ENCODE assay signal across 13 cellular contexts in genomic region chr12:108237272-108237671, GRCh38.
DNase-seq lines count a peak whose midpoint lies in the region; ATAC-seq and TF ChIP-seq lines count a peak whose summit lies in the region.
"Had no signal": no experiment of that assay in that cellular context is flagged by ENCODE, and none has a peak within 500 bp of the region (broad histone marks: within the 10 kb centered on the region; RNA-seq: fewer than 3 reads in every experiment).

No MANE protein-coding gene starts in this region.

- H3K27ac ChIP-seq in C4-2B = no peak overlapping the region
- no peak overlapping the region for H3K27ac ChIP-seq in H9 (ENCODE audit: insufficient read length, low read depth, low read length)
- H3K27ac ChIP-seq in gastroesophageal sphincter = no peak overlapping the region
- no peak overlapping the region for H3K27ac ChIP-seq in neuronal stem cell (replicated peaks; ENCODE audit: low read length)
- H3K27ac ChIP-seq: tibial artery had no signal

- H3K79me2 ChIP-seq in H9 (ENCODE audit: insufficient read depth, low read length) = no peaks in the 10 kb centered on the region

- H3K4me3 ChIP-seq in gastroesophageal sphincter (no peak overlapping the region), neuronal stem cell (ENCODE audit: low read length in 2 of 2) (no peak overlapping the region)
- H3K4me3 ChIP-seq: tibial artery had no signal

- H3K9me3 Mint-ChIP-seq in H9 = peaks cover 11 to 12% of the 10 kb centered on the region in 2 experiments; a peak in 4 of 5 replicates
- no peaks in the 10 kb centered on the region for H3K9me3 Mint-ChIP-seq in activated T-helper 17 cell treated with anti-CD3 and anti-CD28 coated beads, Interleukin-2, amount 50 U/mL, for 72 hours

- H3K27me3 Mint-ChIP-seq in H9 (ENCODE audit: low read depth) = no peaks in the 10 kb centered on the region; the same call in 1 of the 2 replicates
- peaks cover 18% of the 10 kb centered on the region for H3K27me3 Mint-ChIP-seq in activated T-helper 17 cell treated with anti-CD3 and anti-CD28 coated beads, Interleukin-2, amount 50 U/mL, for 72 hours

- H3K27me3 ChIP-seq in H9 (ENCODE audit: insufficient read depth, low read length) = no peaks in the 10 kb centered on the region; the same call in 1 of the 2 replicates
- H3K27me3 ChIP-seq in gastroesophageal sphincter = no peaks in the 10 kb centered on the region
- H3K27me3 ChIP-seq in neuronal stem cell (ENCODE audit: control insufficient read depth in 3 of 3, insufficient read depth in 3 of 3, low read depth in 1 of 3, low read length in 3 of 3) = peaks cover 0 to 4% (median 0%) of the 10 kb centered on the region in 3 experiments

- H2AK5ac ChIP-seq in H9 (ENCODE audit: insufficient read length, low read length) (no peak overlapping the region), neuronal stem cell (ENCODE audit: low read depth, low read length) (no peak overlapping the region)

- no peak for TF ChIP-seq POLR2A in gastroesophageal sphincter (IDR thresholded peaks at IDR 0.05)

- no peak overlapping the region for H3T11ph ChIP-seq in H9 (ENCODE audit: low read length)

- no peak overlapping the region for H3K9ac ChIP-seq in H9 (ENCODE audit: extremely low read depth, insufficient read length, low read length)
- H3K9ac ChIP-seq in neuronal stem cell (ENCODE audit: low read depth, low read length, poor library complexity) = no peak overlapping the region

- H2BK12ac ChIP-seq in H9 (ENCODE audit: insufficient read length, low read depth, low read length) = no peak overlapping the region
- no peak overlapping the region for H2BK12ac ChIP-seq in neuronal stem cell (ENCODE audit: low read length)

- H2BK5ac ChIP-seq in H9 (ENCODE audit: insufficient read length, low read length) (no peak overlapping the region), neuronal stem cell (ENCODE audit: low read length) (no peak overlapping the region)

- no CpG with 5 or more reads among the region's 3 CpGs for WGBS in H9 (ENCODE audit: extremely low coverage, insufficient read length, low lambda C conversion rate)
- WGBS in gastroesophageal sphincter (ENCODE audit: low coverage in 1 of 2), 2 donors = 80% methylated on average over 3 of the region's 3 CpGs; no CpG with 5 or more reads in 1 of the 2 donors
- no CpG with 5 or more reads among the region's 3 CpGs for WGBS in neuronal stem cell (ENCODE audit: extremely low coverage in 2 of 2, insufficient read length in 2 of 2, insufficient replicate concordance in 1 of 2), 2 donors

- ATAC-seq in gastroesophageal sphincter = no peak
- no peak for ATAC-seq in omental fat pad (ENCODE audit: low FRiP score)
- ATAC-seq in GM21360 (IDR thresholded peaks at IDR 0.05; ENCODE audit: unreplicated experiment) = no peak
- no peak for ATAC-seq in activated T-helper 17 cell treated with anti-CD3 and anti-CD28 coated beads, Interleukin-2, amount 50 U/mL, for 72 hours (replicated peaks)

- no peak overlapping the region for H3K4me3 Mint-ChIP-seq in H9
- no peak overlapping the region for H3K4me3 Mint-ChIP-seq in activated T-helper 17 cell treated with anti-CD3 and anti-CD28 coated beads, Interleukin-2, amount 50 U/mL, for 72 hours
- H3K4me3 Mint-ChIP-seq: CD4-positive, CD25-positive, alpha-beta regulatory T cell had no signal

- H2BK15ac ChIP-seq in H9 (ENCODE audit: low read depth, low read length) (no peak overlapping the region), neuronal stem cell (ENCODE audit: low read length) (no peak overlapping the region)

- TF ChIP-seq EP300 in gastroesophageal sphincter (IDR thresholded peaks at IDR 0.05) = no peak

- H3K4ac ChIP-seq in H9 (ENCODE audit: low read depth, low read length) = no peak overlapping the region
- no peak overlapping the region for H3K4ac ChIP-seq in neuronal stem cell (ENCODE audit: low read length)

- H3K4me2 ChIP-seq in H9 (ENCODE audit: insufficient read depth, insufficient read length, low read length) (no peak overlapping the region), neuronal stem cell (ENCODE audit: insufficient read depth, low read length, poor library complexity, severe bottlenecking) (no peak overlapping the region)

- TF ChIP-seq CTCF in C4-2B (conservative IDR thresholded peaks at IDR 0.05) (peak; percentile 59), H9 (conservative IDR thresholded peaks at IDR 0.05) (peak; percentile 71), gastroesophageal sphincter (IDR thresholded peaks at IDR 0.05) (peak in 3 of 4 experiments; percentile 17 to 31 (median 23)), omental fat pad (IDR thresholded peaks at IDR 0.05) (no peak)

- H3K18ac ChIP-seq in H9 (ENCODE audit: insufficient read length, low read depth, low read length) (no peak overlapping the region), neuronal stem cell (ENCODE audit: low read length) (no peak overlapping the region)

- no peaks in the 10 kb centered on the region for H4K20me1 ChIP-seq in H9 (ENCODE audit: control insufficient read depth, insufficient read depth, insufficient read length)

- H3K79me1 ChIP-seq in H9 (ENCODE audit: insufficient read depth, low read depth, low read length, poor library complexity, severe bottlenecking) (no peaks in the 10 kb centered on the region), neuronal stem cell (ENCODE audit: low read depth, low read length) (no peaks in the 10 kb centered on the region)

- no peak overlapping the region for H4K5ac ChIP-seq in H9 (ENCODE audit: insufficient read length, low read depth, low read length)

- H2AFZ ChIP-seq in H9 (ENCODE audit: low read length) (no peak overlapping the region), neuronal stem cell (ENCODE audit: low read length) (no peak overlapping the region)

- H3K4me1 ChIP-seq in H9 (ENCODE audit: insufficient read depth, low read length) = peaks cover 3% of the 10 kb centered on the region; the same call in 1 of the 2 replicates
- no peaks in the 10 kb centered on the region for H3K4me1 ChIP-seq in gastroesophageal sphincter
- peaks cover 7 to 22% of the 10 kb centered on the region in 2 donors for H3K4me1 ChIP-seq in neuronal stem cell (ENCODE audit: control insufficient read depth in 2 of 2, insufficient read depth in 1 of 2, low read depth in 1 of 2, low read length in 2 of 2)

- DNase-seq in H9 (peak; percentile 53), RPMI8226 (peak; percentile 14), omental fat pad (ENCODE audit: low spot score) (no peak), neuronal stem cell (ENCODE audit: low spot score) (no peak)
- DNase-seq: activated CD4-positive, alpha-beta T cell treated with anti-CD3 and anti-CD28 coated beads, Interleukin-2, amount 50 U/mL, for 4 hours; activated naive CD4-positive, alpha-beta T cell treated with Interleukin-2 at 50 U/mL for 16 hours; CD4-positive, CD25-positive, alpha-beta regulatory T cell; hippocampal formation; tibial artery had no signal

- no peak overlapping the region; a peak in 1 of 7 replicates for H3K27ac Mint-ChIP-seq in H9
- no peak overlapping the region for H3K27ac Mint-ChIP-seq in activated T-helper 17 cell treated with anti-CD3 and anti-CD28 coated beads, Interleukin-2, amount 50 U/mL, for 72 hours
- H3K27ac Mint-ChIP-seq: CD4-positive, CD25-positive, alpha-beta regulatory T cell had no signal

- H2BK20ac ChIP-seq in H9 (ENCODE audit: low read depth, low read length, poor library complexity, severe bottlenecking) = no peak overlapping the region

- H3K23ac ChIP-seq in H9 (ENCODE audit: insufficient read length, low read depth, low read length) (no peak overlapping the region), neuronal stem cell (ENCODE audit: low read depth, low read length, poor library complexity) (no peak overlapping the region)

- H2BK120ac ChIP-seq in H9 (ENCODE audit: low read depth, low read length, poor library complexity, severe bottlenecking) (no peak overlapping the region), neuronal stem cell (ENCODE audit: low read depth, low read length) (no peak overlapping the region)

- H4K8ac ChIP-seq in H9 (replicated peaks; ENCODE audit: insufficient read length, low read depth, low read length) (no peak overlapping the region), neuronal stem cell (ENCODE audit: low read depth, low read length) (no peak overlapping the region)

- H3K23me2 ChIP-seq in H9 (ENCODE audit: insufficient read length, low read depth, low read length, poor library complexity, severe bottlenecking) = no peaks in the 10 kb centered on the region

- peaks cover 0 to 80% of the 10 kb centered on the region in 2 donors for H3K36me3 ChIP-seq in gastroesophageal sphincter
- H3K36me3 ChIP-seq in neuronal stem cell (replicated peaks in 1 of 2; ENCODE audit: control insufficient read depth in 2 of 2, insufficient read depth in 2 of 2, low read length in 2 of 2) = no peaks in the 10 kb centered on the region
- H3K36me3 ChIP-seq: tibial artery had no signal

- H3K4me1 Mint-ChIP-seq in H9 = peaks cover 36 to 37% of the 10 kb centered on the region in 2 experiments
- H3K4me1 Mint-ChIP-seq in activated T-helper 17 cell treated with anti-CD3 and anti-CD28 coated beads, Interleukin-2, amount 50 U/mL, for 72 hours = no peaks in the 10 kb centered on the region

- H3K9me3 ChIP-seq in H9 (ENCODE audit: control insufficient read depth, low read depth, low read length) = no peaks in the 10 kb centered on the region
- peaks cover 0 to 4% (median 0%) of the 10 kb centered on the region in 3 donors for H3K9me3 ChIP-seq in gastroesophageal sphincter
- H3K9me3 ChIP-seq in neuronal stem cell (replicated peaks in 1 of 2; ENCODE audit: control insufficient read depth in 2 of 2, insufficient read depth in 1 of 2, low read depth in 1 of 2, low read length in 2 of 2) = no peaks in the 10 kb centered on the region
- H3K9me3 ChIP-seq: tibial artery had no signal

- no peak overlapping the region for H4K91ac ChIP-seq in H9 (ENCODE audit: insufficient read length, low read depth, low read length)
- no peak overlapping the region for H4K91ac ChIP-seq in neuronal stem cell (ENCODE audit: low read depth, low read length, poor library complexity)

- H3K14ac ChIP-seq in H9 (ENCODE audit: insufficient read depth, low read length) (no peak overlapping the region), neuronal stem cell (ENCODE audit: low read length) (no peak overlapping the region)

- no peak overlapping the region for H3K56ac ChIP-seq in H9 (ENCODE audit: insufficient read length, low read depth, low read length)

- H3K36me3 Mint-ChIP-seq in H9 (ENCODE audit: insufficient read depth in 1 of 3, low read depth in 3 of 3) = peaks cover 0 to 13% (median 8%) of the 10 kb centered on the region in 3 experiments; a peak in 3 of 7 replicates
- no peaks in the 10 kb centered on the region for H3K36me3 Mint-ChIP-seq in activated T-helper 17 cell treated with anti-CD3 and anti-CD28 coated beads, Interleukin-2, amount 50 U/mL, for 72 hours (ENCODE audit: low read depth)
- H3K36me3 Mint-ChIP-seq: CD4-positive, CD25-positive, alpha-beta regulatory T cell had no signal

Comparison
In these comparisons a context has a peak if more than half of its experiments do, and no peak if none do; other contexts are left out.
1. CTCF ChIP-seq: peak in C4-2B (single experiment), H9 (single experiment) and gastroesophageal sphincter (3 of 4); none in omental fat pad (0 of 3).
2. DNase-seq: peak in H9 (single experiment) and RPMI8226 (single experiment); none in omental fat pad (single experiment) and neuronal stem cell (single experiment).